In genomic region chr11:77999446-77999845, GRCh38 we compare ENCODE assay signal across 14 cellular contexts. TPM values are rescaled to one million over a fixed set of nuclear protein-coding genes. Genes with fewer than 3 reads are reported as not detected.
DNase-seq lines count a peak whose midpoint lies in the region; ATAC-seq and TF ChIP-seq lines count a peak whose summit lies in the region.
"Had no signal": no experiment of that assay in that cellular context is flagged by ENCODE, and none has a peak within 500 bp of the region (broad histone marks: within the 10 kb centered on the region; RNA-seq: fewer than 3 reads in every experiment).

No MANE protein-coding gene starts in this region.

- no TSS peak for BruUV-seq in OCI-LY7 (replicated peaks; lab: Mats Ljungman, UMichigan)

- H3K27me3 Mint-ChIP-seq in memory B cell (no peaks in the 10 kb centered on the region), immature natural killer cell (ENCODE audit: low read depth in 3 of 3) (peaks cover 2 to 9% (median 4%) of the 10 kb centered on the region in 3 donors)

- H3K79me2 ChIP-seq in OCI-LY7 (ENCODE audit: insufficient read depth, low read depth, low read length) = no peaks in the 10 kb centered on the region

- H3K4me1 ChIP-seq in OCI-LY7 (ENCODE audit: insufficient read depth, low read length, poor library complexity, severe bottlenecking) = peaks cover 35% of the 10 kb centered on the region

- no peak overlapping the region for H3K4me3 ChIP-seq in NB4 (ENCODE audit: low read depth, low read length)
- no peak overlapping the region for H3K4me3 ChIP-seq in OCI-LY7 (ENCODE audit: low read depth, low read length, poor library complexity, severe bottlenecking)
- H3K4me3 ChIP-seq: BLaER1 treated with 17β-estradiol and CSF1 and Interleukin-3, amounts not matched to agents 10 nM and 100 nM; MG63 had no signal

- no peaks in the 10 kb centered on the region for H3K36me3 ChIP-seq in OCI-LY7 (ENCODE audit: insufficient read depth, low read length)
- H3K36me3 ChIP-seq: BLaER1 treated with 17β-estradiol and CSF1 and Interleukin-3, amounts not matched to agents 10 nM and 100 nM; MG63 had no signal

- intact Hi-C loops in OCI-LY7 (cut with micrococcal nuclease; ENCODE audit: unreplicated experiment) = loop anchor here (10.0 kb wide), 2 partner anchors 135 to 1555 kb away; partner anchors contain the start of genes ALG8 and EMSY

- H3K4me1 Mint-ChIP-seq in memory B cell (peaks cover 18% of the 10 kb centered on the region), immature natural killer cell (peaks cover 8 to 10% of the 10 kb centered on the region in 2 donors)

- ATAC-seq in memory B cell (ENCODE audit: low read depth) = peak; percentile 26

- peak overlapping the region; percentile 84 for H3K27ac Mint-ChIP-seq in memory B cell
- H3K27ac Mint-ChIP-seq in immature natural killer cell = no peak overlapping the region

- peak overlapping the region; percentile 91 for H3K27ac ChIP-seq in OCI-LY7 (ENCODE audit: low read depth, low read length, poor library complexity, severe bottlenecking)
- H3K27ac ChIP-seq: 22Rv1; BLaER1 treated with 17β-estradiol and CSF1 and Interleukin-3, amounts not matched to agents 10 nM and 100 nM; KMS-11 had no signal

- peak; percentile 25 for DNase-seq in DMS79 treated with DMSO at 0.1 percent for 48 hours (lab: John Stamatoyannopoulos, UW)
- DNase-seq in DMS79 (lab: John Stamatoyannopoulos, UW) = no peak
- DNase-seq in NB4 (ENCODE audit: low read depth) = no peak
- peak; percentile 80 for DNase-seq in OCI-LY7 (ENCODE audit: low spot score)
- DNase-seq in memory B cell (ENCODE audit: low spot score in 2 of 2) = peak in 1 of 2 donors; percentile 13
- DNase-seq in activated CD4-positive, CD25-positive, alpha-beta regulatory T cell treated with anti-CD3 and anti-CD28 coated beads, Interleukin-2, amount 50 U/mL, for 72 hours = no peak
- no peak for DNase-seq in NCI-H82 (lab: John Stamatoyannopoulos, UW)
- no peak for DNase-seq in immature natural killer cell
- DNase-seq: Right ventricle myocardium superior had no signal

- H3K36me3 Mint-ChIP-seq in memory B cell (no peaks in the 10 kb centered on the region), immature natural killer cell (no peaks in the 10 kb centered on the region)

- H3K4me3 Mint-ChIP-seq in memory B cell (no peak overlapping the region), immature natural killer cell (no peak overlapping the region)

- peak overlapping the region; percentile 57 for H3K4me2 ChIP-seq in OCI-LY7 (ENCODE audit: low read length)
- H3K4me2 ChIP-seq: BLaER1 treated with 17β-estradiol and CSF1 and Interleukin-3, amounts not matched to agents 10 nM and 100 nM; KMS-11 had no signal

- H3K9me3 ChIP-seq in OCI-LY7 (ENCODE audit: low read length) = no peaks in the 10 kb centered on the region
- H3K9me3 ChIP-seq: BLaER1 treated with 17β-estradiol and CSF1 and Interleukin-3, amounts not matched to agents 10 nM and 100 nM; Caco-2; MG63 had no signal

- H3K9me3 Mint-ChIP-seq in memory B cell (no peaks in the 10 kb centered on the region), immature natural killer cell (no peaks in the 10 kb centered on the region)

- no peaks in the 10 kb centered on the region for H3K9me2 ChIP-seq in OCI-LY7 (ENCODE audit: insufficient read depth, low read length)

- CTCF ChIA-PET in OCI-LY7 (lab: Charles Lee; ENCODE audit: unreplicated experiment) = interaction anchor here (0.6 to 1.0 kb wide), 3 partner anchors 24 to 180 kb away, joined by 3 to 4 read pairs (median 3); no protein-coding TSS in a partner anchor

- H2AFZ ChIP-seq in OCI-LY7 (ENCODE audit: low read length) = peak overlapping the region; percentile 81

- TF ChIP-seq POLR2A in NB4 (IDR thresholded peaks at IDR 0.05; ENCODE audit: extremely low read depth, insufficient read length) = no peak

- H4K20me1 ChIP-seq in OCI-LY7 (ENCODE audit: insufficient read depth, low read length) = no peaks in the 10 kb centered on the region
- H4K20me1 ChIP-seq: BLaER1 treated with 17β-estradiol and CSF1 and Interleukin-3, amounts not matched to agents 10 nM and 100 nM had no signal

- TF ChIP-seq CTCF in NB4 (IDR thresholded peaks at IDR 0.05; ENCODE audit: low read depth, low read length) (peak; percentile 1), OCI-LY7 (conservative IDR thresholded peaks at IDR 0.05; ENCODE audit: low read length) (no peak)

- POLR2A ChIA-PET in OCI-LY7 (lab: Charles Lee) = interaction anchor here (0.6 to 1.6 kb wide), 6 partner anchors 8 to 369 kb away, joined by 3 to 8 read pairs (median 3); no protein-coding TSS in a partner anchor

RNA-seq across cellular contexts. Expression of gene INTS4, which starts 5.0 kb away (rescaled TPM):
- total RNA-seq in OCI-LY7 (2014; rRNA removed; shearing (Covaris generic)) = 50.6 and 57.1 TPM in 2 replicates
- 56.4 and 57.0 TPM in 2 replicates for total RNA-seq in OCI-LY7 (2022)
- 10 to 100 TPM; 27.1 to 57.8 (median 42.4) TPM for polyA plus RNA-seq in immature natural killer cell

RNA-seq across cellular contexts. Expression of gene KCTD14, which starts 23.6 kb away (rescaled TPM):
- not detected in 2 replicates for total RNA-seq in OCI-LY7 (2014; rRNA removed; shearing (Covaris generic))
- total RNA-seq in OCI-LY7 (2022) = not detected in 2 replicates
- polyA plus RNA-seq in immature natural killer cell = under 1 TPM in 1 of 3 donors, not detected in 2; 0.82 TPM
- total RNA-seq: Right ventricle myocardium superior had no signal

Comparison
In these comparisons a context has a peak if more than half of its experiments do, and no peak if none do; other contexts are left out.
1. DNase-seq: peak in DMS79 treated with DMSO at 0.1 percent for 48 hours (single experiment) and OCI-LY7 (single experiment); none in DMS79 (single experiment), NB4 (single experiment), activated CD4-positive, CD25-positive, alpha-beta regulatory T cell treated with anti-CD3 and anti-CD28 coated beads, Interleukin-2, amount 50 U/mL, for 72 hours (single experiment), NCI-H82 (single experiment) and immature natural killer cell (0 of 3).